1 cellular context compared by ENCODE assay signal in the genomic region with DNA sequence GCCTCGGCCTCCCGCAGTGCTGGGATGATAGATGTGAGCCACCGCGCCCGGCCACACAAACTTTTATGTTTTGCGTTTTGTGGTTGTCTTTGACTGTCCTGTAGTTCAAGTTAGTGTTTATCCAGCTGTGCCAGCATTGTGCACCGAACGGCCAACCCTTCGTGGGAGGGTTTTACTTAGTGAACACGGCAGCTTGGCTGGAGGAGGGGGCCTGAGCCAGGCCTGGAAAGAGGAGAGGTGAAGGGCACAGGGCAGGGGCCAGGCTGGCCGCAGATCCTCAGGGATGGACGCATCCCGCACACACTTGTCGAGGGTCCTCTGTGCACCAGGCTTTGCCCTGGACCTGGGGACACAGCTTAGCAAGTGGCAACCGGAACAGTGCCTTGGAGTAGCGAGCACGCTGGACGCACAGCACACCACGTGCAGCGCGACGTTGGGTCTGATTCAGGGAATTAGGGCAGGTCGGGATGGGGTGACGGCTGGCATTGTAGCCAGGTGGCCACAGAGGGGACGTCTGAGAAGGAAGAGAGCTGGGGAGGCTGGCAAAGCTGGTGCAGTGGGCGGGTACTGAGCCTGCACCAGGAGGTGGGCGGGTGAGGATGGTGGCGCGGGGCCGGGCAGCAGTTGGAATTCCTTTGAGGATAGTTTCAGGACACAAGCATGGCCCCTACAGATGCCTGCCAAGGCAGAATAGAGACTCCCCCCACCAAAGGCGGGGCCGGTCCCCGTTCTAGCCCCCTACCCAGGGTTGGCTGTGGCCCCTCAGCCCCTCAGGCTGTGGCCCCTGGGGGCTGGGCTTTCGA.
TF ChIP-seq lines count a peak whose summit lies in the region.

No MANE protein-coding gene starts in this region.

TF ChIP-seq in HepG2, 621 proteins besides CTCF, POLR2A, EP300 and RAD21:
- TF ChIP-seq DMAP1 (CRISPR knock-in tag; IDR thresholded peaks at IDR 0.05) = no peak
- TF ChIP-seq AGO2 (optimal IDR thresholded peaks at IDR 0.05; ENCODE audit: low read depth, low read length) = peak; percentile 81
- TF ChIP-seq PHF20 (CRISPR knock-in tag; IDR thresholded peaks at IDR 0.05) = no peak
- TF ChIP-seq ZNF609 (CRISPR knock-in tag; IDR thresholded peaks at IDR 0.05; ENCODE audit: borderline replicate concordance) = no peak
- TF ChIP-seq, protein P1, sequence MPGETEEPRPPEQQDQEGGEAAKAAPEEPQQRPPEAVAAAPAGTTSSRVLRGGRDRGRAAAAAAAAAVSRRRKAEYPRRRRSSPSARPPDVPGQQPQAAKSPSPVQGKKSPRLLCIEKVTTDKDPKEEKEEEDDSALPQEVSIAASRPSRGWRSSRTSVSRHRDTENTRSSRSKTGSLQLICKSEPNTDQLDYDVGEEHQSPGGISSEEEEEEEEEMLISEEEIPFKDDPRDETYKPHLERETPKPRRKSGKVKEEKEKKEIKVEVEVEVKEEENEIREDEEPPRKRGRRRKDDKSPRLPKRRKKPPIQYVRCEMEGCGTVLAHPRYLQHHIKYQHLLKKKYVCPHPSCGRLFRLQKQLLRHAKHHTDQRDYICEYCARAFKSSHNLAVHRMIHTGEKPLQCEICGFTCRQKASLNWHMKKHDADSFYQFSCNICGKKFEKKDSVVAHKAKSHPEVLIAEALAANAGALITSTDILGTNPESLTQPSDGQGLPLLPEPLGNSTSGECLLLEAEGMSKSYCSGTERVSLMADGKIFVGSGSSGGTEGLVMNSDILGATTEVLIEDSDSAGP (CRISPR knock-in tag; IDR thresholded peaks at IDR 0.05; ENCODE audit: borderline replicate concordance) = peak; percentile 20; the same call in 1 of the 2 replicates
- TF ChIP-seq ZNF263 (CRISPR knock-in tag; IDR thresholded peaks at IDR 0.05) = no peak
- TF ChIP-seq RBFOX2 (IDR thresholded peaks at IDR 0.05; ENCODE audit: low read depth, low read length) = 0 out of 2 replicates have a peak, but pooled peaks have one; percentile 15
- TF ChIP-seq REST (IDR thresholded peaks at IDR 0.05; ENCODE audit: borderline replicate concordance in 1 of 2, low read depth in 1 of 2, low read length in 2 of 2) = no peak
- TF ChIP-seq, protein P2, sequence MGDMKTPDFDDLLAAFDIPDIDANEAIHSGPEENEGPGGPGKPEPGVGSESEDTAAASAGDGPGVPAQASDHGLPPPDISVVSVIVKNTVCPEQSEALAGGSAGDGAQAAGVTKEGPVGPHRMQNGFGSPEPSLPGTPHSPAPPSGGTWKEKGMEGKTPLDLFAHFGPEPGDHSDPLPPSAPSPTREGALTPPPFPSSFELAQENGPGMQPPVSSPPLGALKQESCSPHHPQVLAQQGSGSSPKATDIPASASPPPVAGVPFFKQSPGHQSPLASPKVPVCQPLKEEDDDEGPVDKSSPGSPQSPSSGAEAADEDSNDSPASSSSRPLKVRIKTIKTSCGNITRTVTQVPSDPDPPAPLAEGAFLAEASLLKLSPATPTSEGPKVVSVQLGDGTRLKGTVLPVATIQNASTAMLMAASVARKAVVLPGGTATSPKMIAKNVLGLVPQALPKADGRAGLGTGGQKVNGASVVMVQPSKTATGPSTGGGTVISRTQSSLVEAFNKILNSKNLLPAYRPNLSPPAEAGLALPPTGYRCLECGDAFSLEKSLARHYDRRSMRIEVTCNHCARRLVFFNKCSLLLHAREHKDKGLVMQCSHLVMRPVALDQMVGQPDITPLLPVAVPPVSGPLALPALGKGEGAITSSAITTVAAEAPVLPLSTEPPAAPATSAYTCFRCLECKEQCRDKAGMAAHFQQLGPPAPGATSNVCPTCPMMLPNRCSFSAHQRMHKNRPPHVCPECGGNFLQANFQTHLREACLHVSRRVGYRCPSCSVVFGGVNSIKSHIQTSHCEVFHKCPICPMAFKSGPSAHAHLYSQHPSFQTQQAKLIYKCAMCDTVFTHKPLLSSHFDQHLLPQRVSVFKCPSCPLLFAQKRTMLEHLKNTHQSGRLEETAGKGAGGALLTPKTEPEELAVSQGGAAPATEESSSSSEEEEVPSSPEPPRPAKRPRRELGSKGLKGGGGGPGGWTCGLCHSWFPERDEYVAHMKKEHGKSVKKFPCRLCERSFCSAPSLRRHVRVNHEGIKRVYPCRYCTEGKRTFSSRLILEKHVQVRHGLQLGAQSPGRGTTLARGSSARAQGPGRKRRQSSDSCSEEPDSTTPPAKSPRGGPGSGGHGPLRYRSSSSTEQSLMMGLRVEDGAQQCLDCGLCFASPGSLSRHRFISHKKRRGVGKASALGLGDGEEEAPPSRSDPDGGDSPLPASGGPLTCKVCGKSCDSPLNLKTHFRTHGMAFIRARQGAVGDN (CRISPR knock-in tag; IDR thresholded peaks at IDR 0.05) = peak; percentile 8; the same call in 1 of the 2 replicates
- no peak for TF ChIP-seq THAP7 (CRISPR knock-in tag; IDR thresholded peaks at IDR 0.05)
